ENCODE assay signal across 17 cellular contexts in genomic region chr2:84386326-84386995, GRCh38.
DNase-seq lines count a peak whose midpoint lies in the region; TF ChIP-seq lines count a peak whose summit lies in the region.
"Had no signal": no experiment of that assay in that cellular context is flagged by ENCODE, and none has a peak within 500 bp of the region (broad histone marks: within the 10 kb centered on the region; RNA-seq: fewer than 3 reads in every experiment).

No MANE protein-coding gene starts in this region.

- H3K27ac Mint-ChIP-seq in activated naive CD8-positive, alpha-beta T cell treated with anti-CD3 and anti-CD28 coated beads for 36 hours = no peak overlapping the region
- H3K27ac Mint-ChIP-seq: CD4-positive, alpha-beta T cell had no signal

- no peak for TF ChIP-seq CTCF in tibial nerve (IDR thresholded peaks at IDR 0.05)

- H3K9me3 ChIP-seq in HAP-1 (no peaks in the 10 kb centered on the region), tibial nerve (peaks cover 0 to 4% (median 0%) of the 10 kb centered on the region in 4 donors)

- H3K36me3 ChIP-seq in HAP-1 (replicated peaks) (no peaks in the 10 kb centered on the region), mesendoderm (ENCODE audit: control insufficient read depth, insufficient read depth, low read length) (no peaks in the 10 kb centered on the region), tibial nerve (no peaks in the 10 kb centered on the region)

- no peaks in the 10 kb centered on the region for H3K79me2 ChIP-seq in mesendoderm (ENCODE audit: control insufficient read depth, insufficient read depth, low read length)

- H3K23ac ChIP-seq in mesendoderm (ENCODE audit: low read length) = no peak overlapping the region

- no peak overlapping the region for H3K9ac ChIP-seq in mesendoderm (ENCODE audit: low read length)
- H3K9ac ChIP-seq: GM23248 had no signal

- H3K36me3 Mint-ChIP-seq in activated naive CD8-positive, alpha-beta T cell treated with anti-CD3 and anti-CD28 coated beads for 36 hours = peaks cover 2% of the 10 kb centered on the region

- H3K27me3 ChIP-seq in HAP-1 (ENCODE audit: low read depth) = peaks cover 24% of the 10 kb centered on the region; the same call in 1 of the 2 replicates
- H3K27me3 ChIP-seq in mesendoderm (ENCODE audit: insufficient read depth, low read length, poor library complexity) = no peaks in the 10 kb centered on the region
- no peaks in the 10 kb centered on the region for H3K27me3 ChIP-seq in tibial nerve

- no peak overlapping the region for H2AK5ac ChIP-seq in mesendoderm (ENCODE audit: low read length)

- no peak overlapping the region for H3K4ac ChIP-seq in mesendoderm (ENCODE audit: low read depth, low read length)

- no peaks in the 10 kb centered on the region for H3K4me1 Mint-ChIP-seq in activated naive CD8-positive, alpha-beta T cell treated with anti-CD3 and anti-CD28 coated beads for 36 hours

- no peak overlapping the region for H3K18ac ChIP-seq in mesendoderm (ENCODE audit: low read length)

- H4K8ac ChIP-seq in mesendoderm (ENCODE audit: low read depth, low read length) = no peak overlapping the region

- H2BK5ac ChIP-seq in mesendoderm (ENCODE audit: low read length) = no peak overlapping the region

- H3K4me1 ChIP-seq in HAP-1 = peaks cover 5% of the 10 kb centered on the region
- H3K4me1 ChIP-seq in mesendoderm (ENCODE audit: control insufficient read depth, low read depth, low read length) = peaks cover 2% of the 10 kb centered on the region
- no peaks in the 10 kb centered on the region for H3K4me1 ChIP-seq in tibial nerve

- in situ Hi-C loops in HAP-1 (cut with MboI; ENCODE audit: low sequenced_read_pairs) = no loop called here

- DNase-seq in DMS 273 (lab: John Stamatoyannopoulos, UW; ENCODE audit: unreplicated experiment) (peak; percentile 38), DMS 273 treated with DMSO at 0.1 percent for 48 hours (lab: John Stamatoyannopoulos, UW) (no peak), HAP-1 (ENCODE audit: low spot score in 2 of 2) (peak; percentile 29 to 78), NCI-H82 treated with DMSO at 0.1 percent for 48 hours (lab: John Stamatoyannopoulos, UW; ENCODE audit: unreplicated experiment) (peak; percentile 93), mesendoderm (peak; percentile 87), tibial nerve (ENCODE audit: low spot score in 2 of 2) (no peak), NCI-H774 (lab: John Stamatoyannopoulos, UW) (no peak)
- no peak for DNase-seq in activated naive CD8-positive, alpha-beta T cell treated with anti-CD3 and anti-CD28 coated beads for 36 hours
- DNase-seq: CD4-positive, alpha-beta T cell; DMS79; GM23248; KBM-7; NCI-H1436; NCI-H1930; NCI-H2171; NCI-H446 treated with DMSO at 0.1 percent for 48 hours had no signal

- no CpG with 5 or more reads among the region's 6 CpGs for WGBS in mesendoderm (ENCODE audit: extremely low coverage, insufficient coverage, low lambda C conversion rate)
- 24 to 25% methylated on average over 6 of the region's 6 CpGs for WGBS in tibial nerve, 2 donors

- H3K27ac ChIP-seq in mesendoderm (ENCODE audit: low read depth, low read length) (no peak overlapping the region), tibial nerve (no peak overlapping the region)
- H3K27ac ChIP-seq: 22Rv1, GM23248 had no signal

- peaks cover 2% of the 10 kb centered on the region for H3K9me3 Mint-ChIP-seq in activated naive CD8-positive, alpha-beta T cell treated with anti-CD3 and anti-CD28 coated beads for 36 hours
- H3K9me3 Mint-ChIP-seq: CD4-positive, alpha-beta T cell had no signal

- no peak overlapping the region for H3K4me2 ChIP-seq in mesendoderm (ENCODE audit: low read length)

- no peak for TF ChIP-seq EP300 in tibial nerve (IDR thresholded peaks at IDR 0.05)

- no peak overlapping the region for H3K56ac ChIP-seq in mesendoderm (ENCODE audit: low read length)

- peaks cover 39% of the 10 kb centered on the region for H3K27me3 Mint-ChIP-seq in activated naive CD8-positive, alpha-beta T cell treated with anti-CD3 and anti-CD28 coated beads for 36 hours

- H2BK120ac ChIP-seq in mesendoderm (ENCODE audit: low read depth, low read length) = no peak overlapping the region

- H3K79me1 ChIP-seq in mesendoderm (ENCODE audit: low read length) = no peaks in the 10 kb centered on the region

- H3K4me3 Mint-ChIP-seq in activated naive CD8-positive, alpha-beta T cell treated with anti-CD3 and anti-CD28 coated beads for 36 hours = no peak overlapping the region
- H3K4me3 Mint-ChIP-seq: CD4-positive, alpha-beta T cell had no signal

- TF ChIP-seq POLR2A in tibial nerve (IDR thresholded peaks at IDR 0.05) = no peak

- H2BK15ac ChIP-seq in mesendoderm (replicated peaks; ENCODE audit: low read depth) = no peak overlapping the region

- no peak overlapping the region for H4K5ac ChIP-seq in mesendoderm (ENCODE audit: low read length)

- H3K4me3 ChIP-seq in HAP-1 (no peak overlapping the region), mesendoderm (ENCODE audit: low read length) (no peak overlapping the region), tibial nerve (no peak overlapping the region)
- H3K4me3 ChIP-seq: GM23248 had no signal

Comparison
In these comparisons a context has a peak if more than half of its experiments do, and no peak if none do; other contexts are left out.
1. DNase-seq: peak in DMS 273 (single experiment), HAP-1 (2 of 2), NCI-H82 treated with DMSO at 0.1 percent for 48 hours (single experiment) and mesendoderm (single experiment); none in DMS 273 treated with DMSO at 0.1 percent for 48 hours (single experiment), tibial nerve (0 of 2), NCI-H774 (single experiment) and activated naive CD8-positive, alpha-beta T cell treated with anti-CD3 and anti-CD28 coated beads for 36 hours (single experiment).